1 cellular context compared by ENCODE assay signal in genomic region chr17:39754161-39754957, GRCh38.
TF ChIP-seq lines count a peak whose summit lies in the region.

No MANE protein-coding gene starts in this region.

TF ChIP-seq in K562, 482 proteins besides CTCF, POLR2A, EP300 and RAD21 (continued from another document and continues in another):
- TF ChIP-seq MGA (IDR thresholded peaks at IDR 0.05), result peak; percentile 95
- no peak for TF ChIP-seq HMG20B (CRISPR knock-in tag; IDR thresholded peaks at IDR 0.05)
- TF ChIP-seq MLX (CRISPR knock-in tag; conservative IDR thresholded peaks at IDR 0.05), result no peak
- no peak for TF ChIP-seq PHB2 (IDR thresholded peaks at IDR 0.05; ENCODE audit: low read depth)
- peak; percentile 32 to 72; a peak in 1 of 4 replicates for TF ChIP-seq MNT (conservative IDR thresholded peaks at IDR 0.05)
- no peak for TF ChIP-seq MEF2A (IDR thresholded peaks at IDR 0.05; ENCODE audit: control insufficient read depth, low read depth, low read length)
- TF ChIP-seq MYC (IDR thresholded peaks at IDR 0.05; ENCODE audit: low read depth, low read length), result peak; percentile 6; the same call in 1 of the 2 replicates
- no peak for TF ChIP-seq MYC (CRISPR knock-in tag; IDR thresholded peaks at IDR 0.05; ENCODE audit: borderline replicate concordance, low read depth)
- no peak for TF ChIP-seq STAT5B (CRISPR knock-in tag; IDR thresholded peaks at IDR 0.05)
- TF ChIP-seq, protein P1, sequence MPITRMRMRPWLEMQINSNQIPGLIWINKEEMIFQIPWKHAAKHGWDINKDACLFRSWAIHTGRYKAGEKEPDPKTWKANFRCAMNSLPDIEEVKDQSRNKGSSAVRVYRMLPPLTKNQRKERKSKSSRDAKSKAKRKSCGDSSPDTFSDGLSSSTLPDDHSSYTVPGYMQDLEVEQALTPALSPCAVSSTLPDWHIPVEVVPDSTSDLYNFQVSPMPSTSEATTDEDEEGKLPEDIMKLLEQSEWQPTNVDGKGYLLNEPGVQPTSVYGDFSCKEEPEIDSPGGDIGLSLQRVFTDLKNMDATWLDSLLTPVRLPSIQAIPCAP (CRISPR knock-in tag; IDR thresholded peaks at IDR 0.05; ENCODE audit: borderline replicate concordance), result no peak
- TF ChIP-seq GTF2F1 (IDR thresholded peaks at IDR 0.05; ENCODE audit: low read depth, low read length), result no peak
- TF ChIP-seq, protein P2, sequence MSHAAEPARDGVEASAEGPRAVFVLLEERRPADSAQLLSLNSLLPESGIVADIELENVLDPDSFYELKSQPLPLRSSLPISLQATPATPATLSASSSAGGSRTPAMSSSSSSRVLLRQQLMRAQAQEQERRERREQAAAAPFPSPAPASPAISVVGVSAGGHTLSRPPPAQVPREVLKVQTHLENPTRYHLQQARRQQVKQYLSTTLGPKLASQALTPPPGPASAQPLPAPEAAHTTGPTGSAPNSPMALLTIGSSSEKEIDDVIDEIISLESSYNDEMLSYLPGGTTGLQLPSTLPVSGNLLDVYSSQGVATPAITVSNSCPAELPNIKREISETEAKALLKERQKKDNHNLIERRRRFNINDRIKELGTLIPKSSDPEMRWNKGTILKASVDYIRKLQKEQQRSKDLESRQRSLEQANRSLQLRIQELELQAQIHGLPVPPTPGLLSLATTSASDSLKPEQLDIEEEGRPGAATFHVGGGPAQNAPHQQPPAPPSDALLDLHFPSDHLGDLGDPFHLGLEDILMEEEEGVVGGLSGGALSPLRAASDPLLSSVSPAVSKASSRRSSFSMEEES (CRISPR knock-in tag; IDR thresholded peaks at IDR 0.05), result no peak
- no peak for TF ChIP-seq TFAM (CRISPR knock-in tag; conservative IDR thresholded peaks at IDR 0.05)
- no peak for TF ChIP-seq ZFP36 (IDR thresholded peaks at IDR 0.05; ENCODE audit: low read depth, low read length, partially characterized antibody)
- TF ChIP-seq ZC3H11A (IDR thresholded peaks at IDR 0.05; ENCODE audit: low read depth, low read length), result no peak
- peak; percentile 88 for TF ChIP-seq RBFOX2 (IDR thresholded peaks at IDR 0.05; ENCODE audit: low read depth, low read length)
- no peak for TF ChIP-seq NUFIP1 (IDR thresholded peaks at IDR 0.05; ENCODE audit: partially characterized antibody)
- TF ChIP-seq ZNF778 (CRISPR knock-in tag; IDR thresholded peaks at IDR 0.05), result no peak
- no peak for TF ChIP-seq ZNF41 (CRISPR knock-in tag; conservative IDR thresholded peaks at IDR 0.05)
- TF ChIP-seq ZNF444 (CRISPR knock-in tag; IDR thresholded peaks at IDR 0.05), result no peak
- 0 out of 2 replicates have a peak, but pooled peaks have one; percentile 73 for TF ChIP-seq KAT7 (CRISPR knock-in tag; IDR thresholded peaks at IDR 0.05; ENCODE audit: borderline replicate concordance)
- peak; percentile 40; the same call in 1 of the 2 replicates for TF ChIP-seq TFAP4 (CRISPR knock-in tag; IDR thresholded peaks at IDR 0.05; ENCODE audit: borderline replicate concordance)
- no peak for TF ChIP-seq RBM15 (IDR thresholded peaks at IDR 0.05; ENCODE audit: insufficient read depth, low read length)
- no peak for TF ChIP-seq TRIM28 (IDR thresholded peaks at IDR 0.05)
- no peak for TF ChIP-seq ZNF197 (CRISPR knock-in tag; IDR thresholded peaks at IDR 0.05; ENCODE audit: low read depth)
- no peak for TF ChIP-seq COPS2 (conservative IDR thresholded peaks at IDR 0.05)
- no peak for TF ChIP-seq ZNF354B (CRISPR knock-in tag; IDR thresholded peaks at IDR 0.05)
- TF ChIP-seq TGIF2 (CRISPR knock-in tag; IDR thresholded peaks at IDR 0.05), result no peak
- TF ChIP-seq FOXJ2 (tag; IDR thresholded peaks at IDR 0.05), result no peak
- TF ChIP-seq RNF219 (CRISPR knock-in tag; IDR thresholded peaks at IDR 0.05), result no peak
- TF ChIP-seq CHAMP1 (IDR thresholded peaks at IDR 0.05), result no peak
